In the genomic region with DNA sequence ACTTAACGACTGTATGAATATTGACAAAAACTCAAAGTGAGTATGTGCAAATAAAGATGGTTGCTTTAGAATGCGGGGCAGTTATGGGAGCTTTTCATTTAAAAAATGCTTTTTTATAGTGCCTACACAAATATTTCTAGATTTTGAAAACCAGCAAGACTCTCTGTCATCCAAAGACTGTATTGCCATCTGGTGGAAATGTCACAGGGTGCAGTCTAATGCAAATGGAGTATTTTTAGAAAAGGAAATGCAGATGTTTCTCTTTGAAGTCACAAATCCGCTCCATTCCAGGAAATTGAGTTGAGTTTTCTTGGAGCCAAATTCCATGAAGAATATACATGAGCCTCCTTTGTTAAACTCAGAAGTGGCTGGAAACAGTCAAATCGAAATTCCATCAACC, we compare ENCODE assay signal across 1 cellular context.
TF ChIP-seq lines count a peak whose summit lies in the region.

No MANE protein-coding gene starts in this region.

TF ChIP-seq in H1, 55 proteins besides CTCF, POLR2A, EP300 and RAD21:
- TF ChIP-seq CTBP2 (IDR thresholded peaks at IDR 0.05; ENCODE audit: borderline replicate concordance, insufficient read depth, insufficient read length, low read length) = no peak
- TF ChIP-seq, protein P1, sequence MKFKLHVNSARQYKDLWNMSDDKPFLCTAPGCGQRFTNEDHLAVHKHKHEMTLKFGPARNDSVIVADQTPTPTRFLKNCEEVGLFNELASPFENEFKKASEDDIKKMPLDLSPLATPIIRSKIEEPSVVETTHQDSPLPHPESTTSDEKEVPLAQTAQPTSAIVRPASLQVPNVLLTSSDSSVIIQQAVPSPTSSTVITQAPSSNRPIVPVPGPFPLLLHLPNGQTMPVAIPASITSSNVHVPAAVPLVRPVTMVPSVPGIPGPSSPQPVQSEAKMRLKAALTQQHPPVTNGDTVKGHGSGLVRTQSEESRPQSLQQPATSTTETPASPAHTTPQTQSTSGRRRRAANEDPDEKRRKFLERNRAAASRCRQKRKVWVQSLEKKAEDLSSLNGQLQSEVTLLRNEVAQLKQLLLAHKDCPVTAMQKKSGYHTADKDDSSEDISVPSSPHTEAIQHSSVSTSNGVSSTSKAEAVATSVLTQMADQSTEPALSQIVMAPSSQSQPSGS (IDR thresholded peaks at IDR 0.05; ENCODE audit: low read length) = no peak
- no peak for TF ChIP-seq CREB1 (IDR thresholded peaks at IDR 0.05)
- TF ChIP-seq, protein P2, sequence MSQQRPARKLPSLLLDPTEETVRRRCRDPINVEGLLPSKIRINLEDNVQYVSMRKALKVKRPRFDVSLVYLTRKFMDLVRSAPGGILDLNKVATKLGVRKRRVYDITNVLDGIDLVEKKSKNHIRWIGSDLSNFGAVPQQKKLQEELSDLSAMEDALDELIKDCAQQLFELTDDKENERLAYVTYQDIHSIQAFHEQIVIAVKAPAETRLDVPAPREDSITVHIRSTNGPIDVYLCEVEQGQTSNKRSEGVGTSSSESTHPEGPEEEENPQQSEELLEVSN (IDR thresholded peaks at IDR 0.05) = no peak
- no peak for TF ChIP-seq TAF7 (optimal IDR thresholded peaks at IDR 0.05; ENCODE audit: borderline replicate concordance, low read depth, low read length)
- no peak for TF ChIP-seq KDM1A (IDR thresholded peaks at IDR 0.05; ENCODE audit: borderline replicate concordance, low read length)
- no peak for TF ChIP-seq ASH2L (IDR thresholded peaks at IDR 0.05; ENCODE audit: low read length)
- no peak for TF ChIP-seq RXRA (IDR thresholded peaks at IDR 0.05; ENCODE audit: insufficient read depth, low read depth, low read length)
- TF ChIP-seq CBX5 (IDR thresholded peaks at IDR 0.05; ENCODE audit: low read depth, low read length) = no peak
- TF ChIP-seq GTF2F1 (IDR thresholded peaks at IDR 0.05; ENCODE audit: borderline replicate concordance, low read depth, low read length) = no peak
- no peak for TF ChIP-seq SP2 (IDR thresholded peaks at IDR 0.05; ENCODE audit: low read length)
- no peak for TF ChIP-seq PHF8 (conservative IDR thresholded peaks at IDR 0.05; ENCODE audit: low read depth, low read length)
- TF ChIP-seq GABPA (IDR thresholded peaks at IDR 0.05; ENCODE audit: borderline replicate concordance, insufficient read depth, low read length) = no peak
- TF ChIP-seq, protein P3, sequence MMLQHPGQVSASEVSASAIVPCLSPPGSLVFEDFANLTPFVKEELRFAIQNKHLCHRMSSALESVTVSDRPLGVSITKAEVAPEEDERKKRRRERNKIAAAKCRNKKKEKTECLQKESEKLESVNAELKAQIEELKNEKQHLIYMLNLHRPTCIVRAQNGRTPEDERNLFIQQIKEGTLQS (IDR thresholded peaks at IDR 0.05; ENCODE audit: insufficient read depth, low read depth, low read length) = no peak
